ENCODE assay signal across 29 cellular contexts in genomic region chr3:173027429-173027828, GRCh38.
"Had no signal": no experiment of that assay in that cellular context is flagged by ENCODE, and none has a peak within 500 bp of the region (broad histone marks: within the 10 kb centered on the region; RNA-seq: fewer than 3 reads in every experiment).

No MANE protein-coding gene starts in this region.

- H3K27me3 ChIP-seq: stomach, suprapubic skin, testis, thyroid gland, tibial artery, tibial nerve, transverse colon, upper lobe of left lung, upper lobe of right lung, uterus, vagina had no signal

- H3K27ac ChIP-seq: stomach, suprapubic skin, testis, thoracic aorta, thyroid gland, tibial artery, tibial nerve, transverse colon, upper lobe of left lung, upper lobe of right lung, uterus, vagina had no signal

- H3K27me3 Mint-ChIP-seq: stimulated activated memory B cell treated with anti-CD40 and anti-IgM and Interleukin-4, amounts not matched to agents 10 μg/mL and 1 μg/mL and 100 μg/mL, for 72 hours; stimulated activated naive B cell treated with anti-CD40 and anti-IgM and Interleukin-4, amounts not matched to agents 10 μg/mL and 1 μg/mL and 100 μg/mL, for 72 hours; stimulated activated naive CD8-positive, alpha-beta T cell treated with anti-CD3 and anti-CD28 coated beads, Interleukin-15, amount 100 ng/mL, for 72 hours; stimulated activated naive CD8-positive, alpha-beta T cell treated with anti-CD3 and anti-CD28 coated beads, Interleukin-15, Interleukin-2, amounts not matched to agents 100 ng/mL and 50 ng/mL, for 24 hours; type B pancreatic cell had no signal

- H3K4me1 ChIP-seq: stomach, suprapubic skin, testis, thyroid gland, tibial artery, tibial nerve, transverse colon, upper lobe of left lung, upper lobe of right lung, uterus, vagina had no signal

- DNase-seq: stimulated activated CD4-positive, alpha-beta T cell treated with anti-CD3 and anti-CD28 coated beads, Interleukin-2, amount 100 ng/mL, for 48 hours; stimulated activated CD4-positive, alpha-beta T cell treated with anti-CD3 and anti-CD28 coated beads, Interleukin-4, amount 100 ng/mL, for 1 hour; stimulated activated CD4-positive, alpha-beta T cell treated with anti-CD3 and anti-CD28 coated beads, Interleukin-4, amount 100 ng/mL, for 24 hours; stimulated activated CD4-positive, alpha-beta T cell treated with anti-CD3 and anti-CD28 coated beads, Interleukin-4, amount 100 ng/mL, for 4 hours; stimulated activated CD8-positive, alpha-beta memory T cell treated with anti-CD3 and anti-CD28 coated beads, Interleukin-4, amount 100 ng/mL, for 48 hours; stimulated activated naive B cell treated with anti-CD40 and anti-IgM and Interleukin-4, amounts not matched to agents 10 μg/mL and 1 μg/mL and 100 μg/mL, for 72 hours; stimulated activated naive CD4-positive, alpha-beta T cell; stimulated activated naive CD4-positive, alpha-beta T cell treated with Interleukin-2 at 50 U/mL for 16 hours; stimulated activated naive CD8-positive, alpha-beta T cell treated with anti-CD3 and anti-CD28 coated beads, Interleukin-15, amount 100 ng/mL, for 72 hours; stimulated activated naive CD8-positive, alpha-beta T cell treated with anti-CD3 and anti-CD28 coated beads, Interleukin-15, Interleukin-2, amounts not matched to agents 100 U/mL and 50 U/mL, for 24 hours; stomach; substantia nigra; testis; thyroid gland; tibial artery; transverse colon; trophoblast cell; upper lobe of left lung; upper lobe of right lung; uterus had no signal

- H3K27ac Mint-ChIP-seq: stimulated activated effector memory CD8-positive, alpha-beta T cell treated with anti-CD3 and anti-CD28 coated beads, Interleukin-12 subunit alpha, Interleukin-12 subunit beta, amount 100 ng/mL, for 72 hours; stimulated activated memory B cell treated with anti-CD40 and anti-IgM and Interleukin-4, amounts not matched to agents 10 μg/mL and 1 μg/mL and 100 μg/mL, for 72 hours; stimulated activated naive B cell treated with anti-CD40 and anti-IgM and Interleukin-4, amounts not matched to agents 10 μg/mL and 1 μg/mL and 100 μg/mL, for 72 hours; stimulated activated naive CD8-positive, alpha-beta T cell treated with anti-CD3 and anti-CD28 coated beads, Interleukin-15, amount 100 ng/mL, for 72 hours; stimulated activated naive CD8-positive, alpha-beta T cell treated with anti-CD3 and anti-CD28 coated beads, Interleukin-15, Interleukin-2, amounts not matched to agents 100 ng/mL and 50 ng/mL, for 24 hours; type B pancreatic cell had no signal

- H3K36me3 ChIP-seq: stomach, suprapubic skin, thoracic aorta, thyroid gland, tibial artery, tibial nerve, transverse colon, upper lobe of left lung, upper lobe of right lung, uterus, vagina had no signal

- H3K36me3 Mint-ChIP-seq: stimulated activated effector memory CD8-positive, alpha-beta T cell treated with anti-CD3 and anti-CD28 coated beads, Interleukin-12 subunit alpha, Interleukin-12 subunit beta, amount 100 ng/mL, for 72 hours; stimulated activated memory B cell treated with anti-CD40 and anti-IgM and Interleukin-4, amounts not matched to agents 10 μg/mL and 1 μg/mL and 100 μg/mL, for 72 hours; stimulated activated naive B cell treated with anti-CD40 and anti-IgM and Interleukin-4, amounts not matched to agents 10 μg/mL and 1 μg/mL and 100 μg/mL, for 72 hours; type B pancreatic cell had no signal

- H3K4me3 ChIP-seq: stomach, suprapubic skin, testis, thoracic aorta, thyroid gland, tibial artery, tibial nerve, transverse colon, upper lobe of left lung, upper lobe of right lung, uterus, vagina had no signal

- H3K9me3 Mint-ChIP-seq: stimulated activated naive CD8-positive, alpha-beta T cell treated with anti-CD3 and anti-CD28 coated beads, Interleukin-15, amount 100 ng/mL, for 72 hours; stimulated activated naive CD8-positive, alpha-beta T cell treated with anti-CD3 and anti-CD28 coated beads, Interleukin-15, Interleukin-2, amounts not matched to agents 100 ng/mL and 50 ng/mL, for 24 hours; type B pancreatic cell had no signal

- H3K4me1 Mint-ChIP-seq: stimulated activated effector memory CD8-positive, alpha-beta T cell treated with anti-CD3 and anti-CD28 coated beads, Interleukin-12 subunit alpha, Interleukin-12 subunit beta, amount 100 ng/mL, for 72 hours; stimulated activated memory B cell treated with anti-CD40 and anti-IgM and Interleukin-4, amounts not matched to agents 10 μg/mL and 1 μg/mL and 100 μg/mL, for 72 hours; stimulated activated naive B cell treated with anti-CD40 and anti-IgM and Interleukin-4, amounts not matched to agents 10 μg/mL and 1 μg/mL and 100 μg/mL, for 72 hours; stimulated activated naive CD8-positive, alpha-beta T cell treated with anti-CD3 and anti-CD28 coated beads, Interleukin-15, amount 100 ng/mL, for 72 hours had no signal

- ATAC-seq: stimulated activated effector memory CD8-positive, alpha-beta T cell treated with anti-CD3 and anti-CD28 coated beads, Interleukin-12 subunit alpha, Interleukin-12 subunit beta, amount 100 ng/mL, for 72 hours; stimulated activated memory B cell treated with anti-CD40 and anti-IgM and Interleukin-4, amounts not matched to agents 10 μg/mL and 1 μg/mL and 100 μg/mL, for 72 hours; stimulated activated naive B cell treated with anti-CD40 and anti-IgM and Interleukin-4, amounts not matched to agents 10 μg/mL and 1 μg/mL and 100 μg/mL, for 72 hours; stimulated activated naive CD8-positive, alpha-beta T cell treated with anti-CD3 and anti-CD28 coated beads, Interleukin-15, amount 100 ng/mL, for 72 hours; stimulated activated naive CD8-positive, alpha-beta T cell treated with anti-CD3 and anti-CD28 coated beads, Interleukin-15, Interleukin-2, amounts not matched to agents 100 U/mL and 50 U/mL, for 24 hours; upper lobe of right lung had no signal

- FAIRE-seq: urothelium cell line had no signal

- H3K4me3 Mint-ChIP-seq: stimulated activated effector memory CD8-positive, alpha-beta T cell treated with anti-CD3 and anti-CD28 coated beads, Interleukin-12 subunit alpha, Interleukin-12 subunit beta, amount 100 ng/mL, for 72 hours; stimulated activated memory B cell treated with anti-CD40 and anti-IgM and Interleukin-4, amounts not matched to agents 10 μg/mL and 1 μg/mL and 100 μg/mL, for 72 hours; stimulated activated naive B cell treated with anti-CD40 and anti-IgM and Interleukin-4, amounts not matched to agents 10 μg/mL and 1 μg/mL and 100 μg/mL, for 72 hours; stimulated activated naive CD8-positive, alpha-beta T cell treated with anti-CD3 and anti-CD28 coated beads, Interleukin-15, amount 100 ng/mL, for 72 hours; stimulated activated naive CD8-positive, alpha-beta T cell treated with anti-CD3 and anti-CD28 coated beads, Interleukin-15, Interleukin-2, amounts not matched to agents 100 ng/mL and 50 ng/mL, for 24 hours; type B pancreatic cell had no signal

- H3K9me3 ChIP-seq: stomach, suprapubic skin, testis, thoracic aorta, thyroid gland, tibial artery, tibial nerve, transverse colon, upper lobe of left lung, upper lobe of right lung, uterus, vagina had no signal
